In genomic region chr12:86663691-86664090, GRCh38 we compare ENCODE assay signal across 24 cellular contexts.
DNase-seq lines count a peak whose midpoint lies in the region; ATAC-seq and TF ChIP-seq lines count a peak whose summit lies in the region.
"Had no signal": no experiment of that assay in that cellular context is flagged by ENCODE, and none has a peak within 500 bp of the region (broad histone marks: within the 10 kb centered on the region; RNA-seq: fewer than 3 reads in every experiment).

No MANE protein-coding gene starts in this region.

- CTCF ChIA-PET in A673 (lab: Charles Lee): no interaction called here

- H3K4me3 Mint-ChIP-seq in activated T-cell treated with anti-CD3 and anti-CD28 coated beads, Interleukin-2, amount 50 U/mL, for 72 hours: no peak overlapping the region
- H3K4me3 Mint-ChIP-seq: activated naive CD8-positive, alpha-beta T cell treated with anti-CD3 and anti-CD28 coated beads, Interleukin-2, amount 10 ng/mL, durations not matched to agents 7 days and 5 days; activated T-helper 17 cell treated with anti-CD3 and anti-CD28 coated beads, Interleukin-2, amount 50 U/mL, for 72 hours; CD4-positive, alpha-beta T cell; stimulated activated naive CD8-positive, alpha-beta T cell treated with anti-CD3 and anti-CD28 coated beads, Interleukin-15, Interleukin-2, amounts not matched to agents 100 ng/mL and 50 ng/mL, for 24 hours had no signal

- H3K4me3 ChIP-seq in A673 (ENCODE audit: low read depth, low read length, poor library complexity, severe bottlenecking) (no peak overlapping the region), cardiac fibroblast (replicated peaks in 1 of 2; ENCODE audit: low read depth in 2 of 2, low read length in 2 of 2) (no peak overlapping the region)
- H3K4me3 ChIP-seq: lung, psoas muscle, smooth muscle cell, tibial artery had no signal

- no peak for TF ChIP-seq CTCF in A673 (conservative IDR thresholded peaks at IDR 0.05; ENCODE audit: low read depth, low read length)
- TF ChIP-seq CTCF in cardiac fibroblast (IDR thresholded peaks at IDR 0.05; ENCODE audit: low read depth, low read length): no peak
- no peak for TF ChIP-seq CTCF in GM10266 (IDR thresholded peaks at IDR 0.05; ENCODE audit: control insufficient read depth, insufficient read depth, low read depth, missing control alignments)

- peaks cover 28% of the 10 kb centered on the region for H3K4me1 ChIP-seq in A673 (ENCODE audit: insufficient read depth, low read length, poor library complexity, severe bottlenecking)
- H3K4me1 ChIP-seq: psoas muscle, tibial artery had no signal

- H3K27ac Mint-ChIP-seq in activated T-cell treated with anti-CD3 and anti-CD28 coated beads, Interleukin-2, amount 50 U/mL, for 72 hours: no peak overlapping the region
- H3K27ac Mint-ChIP-seq: activated naive CD8-positive, alpha-beta T cell treated with anti-CD3 and anti-CD28 coated beads, Interleukin-2, amount 10 ng/mL, durations not matched to agents 7 days and 5 days; activated T-helper 17 cell treated with anti-CD3 and anti-CD28 coated beads, Interleukin-2, amount 50 U/mL, for 72 hours; CD4-positive, alpha-beta T cell; stimulated activated naive CD8-positive, alpha-beta T cell treated with anti-CD3 and anti-CD28 coated beads, Interleukin-15, Interleukin-2, amounts not matched to agents 100 ng/mL and 50 ng/mL, for 24 hours had no signal

- peaks cover 0 to 4% of the 10 kb centered on the region in 2 donors for H3K9me3 Mint-ChIP-seq in activated T-cell treated with anti-CD3 and anti-CD28 coated beads, Interleukin-2, amount 50 U/mL, for 72 hours

- POLR2A ChIA-PET in A673 (lab: Charles Lee; ENCODE audit: low non-redundant PET): no interaction called here

- BruUV-seq in A673 (replicated peaks; lab: Mats Ljungman, UMichigan): no TSS peak

- intact Hi-C loops in A673 (cut with micrococcal nuclease; ENCODE audit: unreplicated experiment): no loop called here

- DNase-seq in A673 (ENCODE audit: low spot score) (peak; percentile 20), NCI-H345 (lab: John Stamatoyannopoulos, UW) (peak; percentile 63), cardiac fibroblast (ENCODE audit: low read depth in 2 of 2) (peak; percentile 10 to 44), SKM-1 (lab: John Stamatoyannopoulos, UW; ENCODE audit: unreplicated experiment) (no peak), GM10266 (ENCODE audit: extremely low spot score) (no peak), NCI-H1048 (lab: John Stamatoyannopoulos, UW) (no peak)
- DNase-seq in activated T-cell treated with anti-CD3 and anti-CD28 coated beads, Interleukin-2, amount 50 U/mL, for 72 hours: no peak
- DNase-seq: activated CD4-positive, alpha-beta T cell treated with anti-CD3 and anti-CD28 coated beads for 4 hours; activated naive CD8-positive, alpha-beta T cell treated with anti-CD3 and anti-CD28 coated beads, Interleukin-2, amount 10 ng/mL, durations not matched to agents 7 days and 5 days; caudate nucleus; CD4-positive, alpha-beta T cell; DMS79; foreskin melanocyte; hypothalamus; NCI-H1436 treated with DMSO at 0.1 percent for 48 hours; NCI-H446 treated with DMSO at 0.1 percent for 48 hours; psoas muscle; stimulated activated CD4-positive, alpha-beta T cell treated with anti-CD3 and anti-CD28 coated beads, Interleukin-2, amount 100 ng/mL, for 48 hours; tibial artery had no signal

- ATAC-seq in HG03159 (IDR thresholded peaks at IDR 0.05; ENCODE audit: unreplicated experiment): peak; percentile 5
- no peak for ATAC-seq in activated T-cell treated with anti-CD3 and anti-CD28 coated beads, Interleukin-2, amount 50 U/mL, for 72 hours (replicated peaks in 1 of 2)
- ATAC-seq: activated T-helper 17 cell treated with anti-CD3 and anti-CD28 coated beads, Interleukin-2, amount 50 U/mL, for 72 hours; psoas muscle had no signal

- H3K9me3 ChIP-seq in A673 (ENCODE audit: low read depth, low read length, poor library complexity, severe bottlenecking): no peaks in the 10 kb centered on the region
- H3K9me3 ChIP-seq: psoas muscle, tibial artery had no signal

- H3K36me3 ChIP-seq in A673 (ENCODE audit: insufficient read depth, low read length, poor library complexity, severe bottlenecking): no peaks in the 10 kb centered on the region
- H3K36me3 ChIP-seq: tibial artery had no signal

- H3K4me1 Mint-ChIP-seq in activated T-cell treated with anti-CD3 and anti-CD28 coated beads, Interleukin-2, amount 50 U/mL, for 72 hours (ENCODE audit: low read depth): no peaks in the 10 kb centered on the region
- H3K4me1 Mint-ChIP-seq: activated naive CD8-positive, alpha-beta T cell treated with anti-CD3 and anti-CD28 coated beads, Interleukin-2, amount 10 ng/mL, durations not matched to agents 7 days and 5 days; activated T-helper 17 cell treated with anti-CD3 and anti-CD28 coated beads, Interleukin-2, amount 50 U/mL, for 72 hours had no signal

- H3K27me3 ChIP-seq in A673 (replicated peaks; ENCODE audit: insufficient read depth, low read depth, low read length, poor library complexity): no peaks in the 10 kb centered on the region
- H3K27me3 ChIP-seq: tibial artery had no signal

- H3K36me3 Mint-ChIP-seq in activated T-cell treated with anti-CD3 and anti-CD28 coated beads, Interleukin-2, amount 50 U/mL, for 72 hours (ENCODE audit: insufficient read depth in 2 of 2): peaks cover 0 to 2% of the 10 kb centered on the region in 2 donors
- H3K36me3 Mint-ChIP-seq: activated naive CD8-positive, alpha-beta T cell treated with anti-CD3 and anti-CD28 coated beads, Interleukin-2, amount 10 ng/mL, durations not matched to agents 7 days and 5 days had no signal

- H3K27me3 Mint-ChIP-seq in activated T-cell treated with anti-CD3 and anti-CD28 coated beads, Interleukin-2, amount 50 U/mL, for 72 hours (ENCODE audit: low read depth): no peaks in the 10 kb centered on the region
- H3K27me3 Mint-ChIP-seq: activated naive CD8-positive, alpha-beta T cell treated with anti-CD3 and anti-CD28 coated beads, Interleukin-2, amount 10 ng/mL, durations not matched to agents 7 days and 5 days; activated T-helper 17 cell treated with anti-CD3 and anti-CD28 coated beads, Interleukin-2, amount 50 U/mL, for 72 hours; CD4-positive, alpha-beta T cell; stimulated activated naive CD8-positive, alpha-beta T cell treated with anti-CD3 and anti-CD28 coated beads, Interleukin-15, Interleukin-2, amounts not matched to agents 100 ng/mL and 50 ng/mL, for 24 hours had no signal

- no peak overlapping the region for H3K27ac ChIP-seq in A673 (ENCODE audit: low read depth, low read length, poor library complexity, severe bottlenecking)
- H3K27ac ChIP-seq: psoas muscle, tibial artery had no signal

Comparison
In these comparisons a context has a peak if more than half of its experiments do, and no peak if none do; other contexts are left out.
1. DNase-seq: peak in A673 (single experiment), NCI-H345 (single experiment) and cardiac fibroblast (2 of 2); none in activated T-cell treated with anti-CD3 and anti-CD28 coated beads, Interleukin-2, amount 50 U/mL, for 72 hours (0 of 2), SKM-1 (single experiment), GM10266 (single experiment) and NCI-H1048 (single experiment).